ENCODE assay signal across 9 cellular contexts in genomic region chr6:162730502-162730901, GRCh38. TPM values are rescaled to one million over a fixed set of nuclear protein-coding genes. Genes with fewer than 3 reads are reported as not detected.
"Had no signal": no experiment of that assay in that cellular context is flagged by ENCODE, and none has a peak within 500 bp of the region (broad histone marks: within the 10 kb centered on the region; RNA-seq: fewer than 3 reads in every experiment).

No MANE protein-coding gene starts in this region.

- FAIRE-seq: G401.6, GM12878, GM12891, GM12892, GM18507, GM19239 had no signal

- H3K4me3 ChIP-seq: GM12878 had no signal

- ATAC-seq: GM12878 had no signal

- DNase-seq: GDM1, GF-D8 had no signal

RNA-seq across cellular contexts. Expression of gene PACRG, which starts 2.7 kb away (rescaled TPM):
- total RNA-seq: G401, GM12878 had no signal
- polyA plus RNA-seq: GM12878 had no signal
